Comparison of ENCODE assay signal across 6 cellular contexts in genomic region chr21:8695889-8696288, GRCh38.
DNase-seq lines count a peak whose midpoint lies in the region; ATAC-seq, FAIRE-seq and TF ChIP-seq lines count a peak whose summit lies in the region.
"Not testable (repeated sequence)": the region's sequence is repeated elsewhere in the genome, so short reads cannot be mapped to it uniquely, and the experiment has no call there.

No MANE protein-coding gene starts in this region.

- TF ChIP-seq CTCF in Panc1 (IDR thresholded peaks at IDR 0.05) (0 out of 2 replicates have a peak, but pooled peaks have one; percentile 10), MCF 10A (IDR thresholded peaks at IDR 0.05; ENCODE audit: unreplicated experiment) (peak; percentile 12), heart left ventricle (IDR thresholded peaks at IDR 0.05) (peak in 7 of 12 donors; percentile 7 to 50 (median 16)), pancreas (IDR thresholded peaks at IDR 0.05) (peak in 1 of 4 donors; percentile 9)

- not testable (repeated sequence) for H3K27ac Mint-ChIP-seq in MCF 10A (ENCODE audit: low read depth, unreplicated experiment)

- H3K27ac ChIP-seq in Panc1 (ENCODE audit: low read length); heart left ventricle; pancreas: not testable (repeated sequence)

- CTCF ChIA-PET in Panc1 (lab: Charles Lee); MCF 10A (lab: Yijun Ruan, JAX): not testable (repeated sequence)

- not testable (repeated sequence) for H3K4me1 Mint-ChIP-seq in MCF 10A (ENCODE audit: insufficient read depth, unreplicated experiment)

- WGBS in heart left ventricle, 4 donors = 0 to 25% (median 24%) methylated on average over 2 to 5 of the region's 5 CpGs
- 13 to 16% methylated on average over 2 to 3 of the region's 5 CpGs for WGBS in pancreas, 2 donors

- H3K36me3 ChIP-seq in Panc1 (ENCODE audit: control insufficient read depth, insufficient read depth, low read length); heart left ventricle; pancreas: not testable (repeated sequence)

- not testable (repeated sequence) for ATAC-seq in Panc1, heart left ventricle, pancreas

- H3K27me3 Mint-ChIP-seq in MCF 10A (ENCODE audit: insufficient read depth, unreplicated experiment) = not testable (repeated sequence)

- in situ Hi-C loops in Panc1 (cut with HindIII; ENCODE audit: low pct_unique_long_range_greater_than_20kb, low sequenced_read_pairs) = not testable (repeated sequence)

- H3K9me3 Mint-ChIP-seq in MCF 10A (ENCODE audit: unreplicated experiment) = not testable (repeated sequence)

- H3K27me3 ChIP-seq in Panc1 (ENCODE audit: control insufficient read depth, insufficient read depth, low read length); heart left ventricle; pancreas: not testable (repeated sequence)

- FAIRE-seq in G401.6 (lab: Jason Lieb, UNC) (peak; percentile 63), endometrium (lab: Jason Lieb, UNC) (peak; percentile 99), pancreas (lab: Jason Lieb, UNC) (peak; percentile 97)

- POLR2A ChIA-PET in Panc1 (lab: Charles Lee); MCF 10A (lab: Yijun Ruan, JAX): not testable (repeated sequence)

- H3K9me3 ChIP-seq in Panc1 (ENCODE audit: control insufficient read depth, insufficient read depth, low read depth, low read length); heart left ventricle; pancreas: not testable (repeated sequence)

- DNase-seq in Panc1 (ENCODE audit: low read depth, low spot score); MCF 10A (ENCODE audit: unreplicated experiment); heart left ventricle; pancreas: not testable (repeated sequence)

- not testable (repeated sequence) for H3K4me1 ChIP-seq in Panc1 (ENCODE audit: control insufficient read depth, insufficient read depth, low read length); heart left ventricle; pancreas

- not testable (repeated sequence) for BruUV-seq in Panc1 (replicated peaks; lab: Mats Ljungman, UMichigan); MCF 10A (replicated peaks; lab: Mats Ljungman, UMichigan)

- intact Hi-C loops in Panc1 (cut with micrococcal nuclease; ENCODE audit: unreplicated experiment); MCF 10A (cut with micrococcal nuclease); heart left ventricle (cut with DNase I); pancreas (cut with DNase I): not testable (repeated sequence)

- H3K36me3 Mint-ChIP-seq in MCF 10A (ENCODE audit: insufficient read depth, unreplicated experiment) = not testable (repeated sequence)

- not testable (repeated sequence) for H3K4me3 ChIP-seq in Panc1 (ENCODE audit: low read depth in 2 of 2, low read length in 2 of 2); heart left ventricle; pancreas

- TF ChIP-seq POLR2A in heart left ventricle (IDR thresholded peaks at IDR 0.05) = not testable (repeated sequence)

- not testable (repeated sequence) for H3K4me3 Mint-ChIP-seq in MCF 10A (ENCODE audit: unreplicated experiment)
